1 cellular context compared by ENCODE assay signal in the genomic region with DNA sequence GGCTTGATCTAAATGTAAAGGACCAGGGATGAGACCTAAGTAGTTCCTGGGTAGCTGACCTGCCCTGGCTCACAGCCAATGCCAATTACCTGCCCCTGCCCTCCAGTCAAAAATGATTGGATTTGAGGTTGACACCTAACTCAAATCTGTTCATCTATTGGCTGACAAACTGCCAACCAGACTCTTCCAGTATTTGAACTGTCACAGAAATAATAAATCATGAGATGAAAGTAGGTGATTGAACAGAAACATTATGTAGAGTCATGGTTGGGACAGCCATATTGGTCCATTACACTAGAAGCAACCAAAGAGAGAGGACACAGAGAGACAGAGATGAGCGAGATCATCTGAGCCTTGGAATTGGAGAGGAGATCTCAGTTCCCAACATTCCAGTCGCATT.
TF ChIP-seq lines count a peak whose summit lies in the region.

No MANE protein-coding gene starts in this region.

TF ChIP-seq in K562, 482 proteins besides CTCF, POLR2A, EP300 and RAD21 (continued from another document):
- TF ChIP-seq, protein P1, sequence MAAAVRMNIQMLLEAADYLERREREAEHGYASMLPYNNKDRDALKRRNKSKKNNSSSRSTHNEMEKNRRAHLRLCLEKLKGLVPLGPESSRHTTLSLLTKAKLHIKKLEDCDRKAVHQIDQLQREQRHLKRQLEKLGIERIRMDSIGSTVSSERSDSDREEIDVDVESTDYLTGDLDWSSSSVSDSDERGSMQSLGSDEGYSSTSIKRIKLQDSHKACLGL (CRISPR knock-in tag; IDR thresholded peaks at IDR 0.05; ENCODE audit: borderline replicate concordance, poor library complexity, severe bottlenecking), result no peak
